Comparison of ENCODE assay signal across 24 cellular contexts in genomic region chr20:20005381-20005780, GRCh38. TPM values are rescaled to one million over a fixed set of nuclear protein-coding genes. Genes with fewer than 3 reads are reported as not detected.
DNase-seq lines count a peak whose midpoint lies in the region; ATAC-seq and TF ChIP-seq lines count a peak whose summit lies in the region.
"Had no signal": no experiment of that assay in that cellular context is flagged by ENCODE, and none has a peak within 500 bp of the region (broad histone marks: within the 10 kb centered on the region; RNA-seq: fewer than 3 reads in every experiment).

No MANE protein-coding gene starts in this region.

- in situ Hi-C loops in ACHN (cut with HindIII; ENCODE audit: low pct_ligation_motif_present, low pct_unique_long_range_greater_than_20kb, low sequenced_read_pairs): no loop called here

- no peak overlapping the region for H3K4me3 ChIP-seq in body of pancreas
- no peak overlapping the region for H3K4me3 ChIP-seq in lower lobe of right lung

- H3K27me3 ChIP-seq in body of pancreas (no peaks in the 10 kb centered on the region), lower lobe of right lung (ENCODE audit: low read depth) (no peaks in the 10 kb centered on the region)

- TF ChIP-seq CTCF in body of pancreas (IDR thresholded peaks at IDR 0.05) (no peak), lower lobe of right lung (IDR thresholded peaks at IDR 0.05) (no peak), type B pancreatic cell (conservative IDR thresholded peaks at IDR 0.05) (no peak)

- ATAC-seq in body of pancreas: no peak
- no peak for ATAC-seq in lower lobe of right lung
- no peak for ATAC-seq in HG02571 (IDR thresholded peaks at IDR 0.05; ENCODE audit: unreplicated experiment)

- H3K9me3 Mint-ChIP-seq in type B pancreatic cell: no peaks in the 10 kb centered on the region

- 28 to 30% methylated on average over 6 of the region's 6 CpGs for WGBS in body of pancreas, 2 donors

- peak overlapping the region in 3 of 4 donors; percentile 17 to 42 (median 35) for H3K27ac ChIP-seq in body of pancreas
- peak overlapping the region; percentile 33 for H3K27ac ChIP-seq in lower lobe of right lung
- H3K27ac ChIP-seq: C4-2B had no signal

- no peak for TF ChIP-seq POLR2A in body of pancreas (IDR thresholded peaks at IDR 0.05)

- peak overlapping the region; percentile 53 for H3K27ac Mint-ChIP-seq in type B pancreatic cell

- peaks cover 41% of the 10 kb centered on the region for H3K4me1 Mint-ChIP-seq in type B pancreatic cell (ENCODE audit: unreplicated experiment)

- intact Hi-C loops in body of pancreas (cut with DNase I): loop anchor here (10.0 kb wide), 1 partner anchor 311 kb away; no protein-coding TSS in a partner anchor
- intact Hi-C loops in lower lobe of right lung (cut with DNase I): no loop called here

- H3K4me3 Mint-ChIP-seq in type B pancreatic cell: no peak overlapping the region

- H3K4me1 ChIP-seq in body of pancreas (peaks cover 52% of the 10 kb centered on the region), lower lobe of right lung (peaks cover 36% of the 10 kb centered on the region)

- H3K36me3 ChIP-seq in body of pancreas (replicated peaks in 1 of 2; ENCODE audit: insufficient read depth in 1 of 2, low read depth in 2 of 2) (peaks cover 0 to 5% of the 10 kb centered on the region in 2 donors), lower lobe of right lung (peaks cover 23% of the 10 kb centered on the region)

- peaks cover 19% of the 10 kb centered on the region for H3K36me3 Mint-ChIP-seq in type B pancreatic cell

- H3K9me3 ChIP-seq in body of pancreas: no peaks in the 10 kb centered on the region
- H3K9me3 ChIP-seq in lower lobe of right lung: no peaks in the 10 kb centered on the region

- DNase-seq in CD1c-positive myeloid dendritic cell (ENCODE audit: extremely low spot score): peak; percentile 41
- no peak for DNase-seq in body of pancreas
- DNase-seq in lower lobe of right lung: no peak
- DNase-seq in type B pancreatic cell (ENCODE audit: extremely low spot score, unreplicated experiment): no peak
- no peak for DNase-seq in ACHN
- no peak for DNase-seq in NCI-H1436 (lab: John Stamatoyannopoulos, UW)
- DNase-seq in NCI-H446 treated with DMSO at 0.1 percent for 48 hours (lab: John Stamatoyannopoulos, UW): no peak
- DNase-seq: AML-193, Calu3, DMS79 treated with DMSO at 0.1 percent for 48 hours, GF-D8, Kasumi-1, MV-4-11, NCI-H1105, NCI-H146, NCI-H1930, NCI-H2107, NCI-H446, NCI-H526, RPMI8226, SHP77, T-helper 1 cell had no signal

- no peaks in the 10 kb centered on the region for H3K27me3 Mint-ChIP-seq in type B pancreatic cell

RNA-seq across cellular contexts. Expression of gene NAA20, which starts 11.8 kb away (rescaled TPM):
- total RNA-seq in body of pancreas (10 to 100 TPM; 19.2 to 23.4 TPM), lower lobe of right lung (69.8 TPM), type B pancreatic cell (ENCODE audit: low replicate concordance) (63.5 and 69.4 TPM in 2 replicates)

RNA-seq across cellular contexts. Expression of gene CRNKL1, which starts 46.9 kb away (rescaled TPM):
- total RNA-seq in body of pancreas: 10 to 100 TPM; 12.5 to 28.3 TPM
- 20.4 TPM for total RNA-seq in lower lobe of right lung
- 23.6 and 25.1 TPM in 2 replicates for total RNA-seq in type B pancreatic cell (ENCODE audit: low replicate concordance)

RNA-seq across cellular contexts. Expression of gene CFAP61, which starts 47.0 kb away (rescaled TPM):
- total RNA-seq in body of pancreas (under 1 TPM in 1 of 2 donors, not detected in 1; 0.52 TPM), lower lobe of right lung (8.6 TPM), type B pancreatic cell (ENCODE audit: low replicate concordance) (0.52 and 5.6 TPM in 2 replicates)
- total RNA-seq: Calu3 had no signal
